Comparison of ENCODE assay signal across 19 cellular contexts in genomic region chr14:93997082-93997481, GRCh38. TPM values are rescaled to one million over a fixed set of nuclear protein-coding genes. Genes with fewer than 3 reads are reported as not detected.
DNase-seq lines count a peak whose midpoint lies in the region; ATAC-seq lines count a peak whose summit lies in the region.
"Had no signal": no experiment of that assay in that cellular context is flagged by ENCODE, and none has a peak within 500 bp of the region (broad histone marks: within the 10 kb centered on the region; RNA-seq: fewer than 3 reads in every experiment).

TSS of gene CCDC197 (plus strand) at chr14:93997301. CDS start at chr14:93998132, 831 bp downstream.

- CTCF ChIA-PET in activated CD4-positive, alpha-beta memory T cell treated with anti-CD3 and anti-CD28 coated beads, Interleukin-2, amount 10 ng/mL, durations not matched to agents 7 days and 5 days (lab: Charles Lee), result interaction anchor here (0.7 to 11.1 kb wide), 8 partner anchors 13 to 140 kb away, joined by 3 to 300 read pairs (median 5); no protein-coding TSS in a partner anchor

- POLR2A ChIA-PET in activated CD4-positive, alpha-beta memory T cell treated with anti-CD3 and anti-CD28 coated beads, Interleukin-2, amount 10 ng/mL, durations not matched to agents 7 days and 5 days (lab: Charles Lee), result interaction anchor here (0.8 to 5.8 kb wide), 9 partner anchors 11 to 56 kb away, joined by 3 to 63 read pairs (median 5); no protein-coding TSS in a partner anchor

- peak within 1 kb of the TSS in 1 of 2 donors; percentile 31 for H3K4me3 Mint-ChIP-seq in stimulated activated naive CD8-positive, alpha-beta T cell treated with anti-CD3 and anti-CD28 coated beads, Interleukin-15, amount 100 ng/mL, for 72 hours
- H3K4me3 Mint-ChIP-seq in activated CD4-positive, alpha-beta memory T cell treated with anti-CD3 and anti-CD28 coated beads, Interleukin-2, amount 10 ng/mL, durations not matched to agents 7 days and 5 days, result no peak within 1 kb of the TSS
- H3K4me3 Mint-ChIP-seq: HFFc6, type B pancreatic cell had no signal

- H3K4me1 Mint-ChIP-seq in stimulated activated naive CD8-positive, alpha-beta T cell treated with anti-CD3 and anti-CD28 coated beads, Interleukin-15, amount 100 ng/mL, for 72 hours, result peaks cover 95% of the 10 kb centered on the region
- H3K4me1 Mint-ChIP-seq in activated CD4-positive, alpha-beta memory T cell treated with anti-CD3 and anti-CD28 coated beads, Interleukin-2, amount 10 ng/mL, durations not matched to agents 7 days and 5 days, result peaks cover 47% of the 10 kb centered on the region

- H3K27me3 Mint-ChIP-seq in stimulated activated naive CD8-positive, alpha-beta T cell treated with anti-CD3 and anti-CD28 coated beads, Interleukin-15, amount 100 ng/mL, for 72 hours, result peaks cover 6% of the 10 kb centered on the region
- H3K27me3 Mint-ChIP-seq in activated CD4-positive, alpha-beta memory T cell treated with anti-CD3 and anti-CD28 coated beads, Interleukin-2, amount 10 ng/mL, durations not matched to agents 7 days and 5 days, result no peaks in the 10 kb centered on the region

- peak; percentile 20 for ATAC-seq in stimulated activated naive CD8-positive, alpha-beta T cell treated with anti-CD3 and anti-CD28 coated beads, Interleukin-15, Interleukin-2, amounts not matched to agents 100 U/mL and 50 U/mL, for 24 hours
- no peak for ATAC-seq in stimulated activated naive CD8-positive, alpha-beta T cell treated with anti-CD3 and anti-CD28 coated beads, Interleukin-15, amount 100 ng/mL, for 72 hours
- ATAC-seq in GM21515 (IDR thresholded peaks at IDR 0.05; ENCODE audit: unreplicated experiment), result no peak
- ATAC-seq in esophagus mucosa, result no peak
- ATAC-seq: K562, left colon, Panc1, sciatic nerve had no signal

- no peak for DNase-seq in stimulated activated naive CD8-positive, alpha-beta T cell treated with anti-CD3 and anti-CD28 coated beads, Interleukin-15, Interleukin-2, amounts not matched to agents 100 U/mL and 50 U/mL, for 24 hours
- DNase-seq in stimulated activated naive CD8-positive, alpha-beta T cell treated with anti-CD3 and anti-CD28 coated beads, Interleukin-15, amount 100 ng/mL, for 72 hours, result no peak
- peak; percentile 41 for DNase-seq in activated CD4-positive, alpha-beta memory T cell treated with anti-CD3 and anti-CD28 coated beads, Interleukin-2, amount 10 ng/mL, durations not matched to agents 7 days and 5 days
- DNase-seq in glomerular visceral epithelial cell (ENCODE audit: extremely low spot score) (peak; percentile 43), NCI-H187 (lab: John Stamatoyannopoulos, UW) (no peak)
- DNase-seq: BE2C; effector memory CD4-positive, alpha-beta T cell; HFFc6; left colon; NCI-H1092 treated with DMSO at 0.1 percent for 48 hours; NCI-H774; stimulated activated CD4-positive, alpha-beta T cell treated with anti-CD3 and anti-CD28 coated beads, Interleukin-4, amount 100 ng/mL, for 24 hours; stimulated activated CD8-positive, alpha-beta memory T cell treated with anti-CD3 and anti-CD28 coated beads, Interleukin-4, amount 100 ng/mL, for 48 hours had no signal

- H3K9me3 Mint-ChIP-seq in stimulated activated naive CD8-positive, alpha-beta T cell treated with anti-CD3 and anti-CD28 coated beads, Interleukin-15, amount 100 ng/mL, for 72 hours, result no peaks in the 10 kb centered on the region
- H3K9me3 Mint-ChIP-seq in activated CD4-positive, alpha-beta memory T cell treated with anti-CD3 and anti-CD28 coated beads, Interleukin-2, amount 10 ng/mL, durations not matched to agents 7 days and 5 days, result no peaks in the 10 kb centered on the region
- H3K9me3 Mint-ChIP-seq: HFFc6, type B pancreatic cell had no signal

- H3K36me3 Mint-ChIP-seq in activated CD4-positive, alpha-beta memory T cell treated with anti-CD3 and anti-CD28 coated beads, Interleukin-2, amount 10 ng/mL, durations not matched to agents 7 days and 5 days (ENCODE audit: low read depth), result no peaks in the 10 kb centered on the region
- H3K36me3 Mint-ChIP-seq: type B pancreatic cell had no signal

- peak within 1 kb of the TSS in 1 of 2 donors; percentile 82 for H3K27ac Mint-ChIP-seq in stimulated activated naive CD8-positive, alpha-beta T cell treated with anti-CD3 and anti-CD28 coated beads, Interleukin-15, amount 100 ng/mL, for 72 hours
- H3K27ac Mint-ChIP-seq in activated CD4-positive, alpha-beta memory T cell treated with anti-CD3 and anti-CD28 coated beads, Interleukin-2, amount 10 ng/mL, durations not matched to agents 7 days and 5 days, result no peak within 1 kb of the TSS
- H3K27ac Mint-ChIP-seq: type B pancreatic cell had no signal

RNA-seq across cellular contexts. Expression of gene CCDC197, which starts in this region (rescaled TPM):
- total RNA-seq in activated CD4-positive, alpha-beta memory T cell treated with anti-CD3 and anti-CD28 coated beads, Interleukin-2, amount 10 ng/mL, durations not matched to agents 7 days and 5 days, result under 1 TPM in 1 of 2 experiments, not detected in 1; 0.45 TPM
- not detected for total RNA-seq in esophagus mucosa
- total RNA-seq: HFFc6, K562, left colon, sciatic nerve had no signal

Comparison
In these comparisons a context has a peak if more than half of its experiments do, and no peak if none do; other contexts are left out.
1. Peak in DNase-seq in activated CD4-positive, alpha-beta memory T cell treated with anti-CD3 and anti-CD28 coated beads, Interleukin-2, amount 10 ng/mL, durations not matched to agents 7 days and 5 days; RNA of the gene not detected or under 1 TPM.